In genomic region chr1:41516168-41516961, GRCh38 we compare ENCODE assay signal across 8 cellular contexts. TPM values are rescaled to one million over a fixed set of nuclear protein-coding genes. Genes with fewer than 3 reads are reported as not detected.
A peak's percentile ranks its signal among the peaks of the same experiment; 100 is the strongest.
DNase-seq lines count a peak whose midpoint lies in the region; ATAC-seq and TF ChIP-seq lines count a peak whose summit lies in the region.

No MANE protein-coding gene starts in this region.

- peak; percentile 93 for TF ChIP-seq CTCF in activated CD8-positive, alpha-beta T cell treated with anti-CD3 and anti-CD28 coated beads for 36 hours (IDR thresholded peaks at IDR 0.05)

- no peaks in the 10 kb centered on the region for H3K9me3 Mint-ChIP-seq in activated CD8-positive, alpha-beta T cell treated with anti-CD3 and anti-CD28 coated beads for 36 hours
- no peaks in the 10 kb centered on the region for H3K9me3 Mint-ChIP-seq in effector memory CD8-positive, alpha-beta T cell
- no peaks in the 10 kb centered on the region for H3K9me3 Mint-ChIP-seq in memory B cell

- DNase-seq in NCI-H524 (lab: John Stamatoyannopoulos, UW), result peak; percentile 35 to 83
- no peak for DNase-seq in NCI-H524 treated with DMSO at 0.1 percent for 48 hours (lab: John Stamatoyannopoulos, UW)
- peak; percentile 100 for DNase-seq in NCI-H748 (lab: John Stamatoyannopoulos, UW; ENCODE audit: unreplicated experiment)
- peak; percentile 74 for DNase-seq in activated CD8-positive, alpha-beta T cell treated with anti-CD3 and anti-CD28 coated beads for 36 hours
- peak; percentile 36 to 51 (median 50) for DNase-seq in effector memory CD8-positive, alpha-beta T cell
- DNase-seq in memory B cell (ENCODE audit: low spot score in 2 of 2), result peak; percentile 74 to 84
- DNase-seq in stimulated activated CD4-positive, alpha-beta T cell treated with anti-CD3 and anti-CD28 coated beads, TNF-alpha, amount 100 ng/mL, for 24 hours (ENCODE audit: low read depth in 3 of 3), result peak in 2 of 3 experiments; percentile 48 to 68

- H3K36me3 Mint-ChIP-seq in activated CD8-positive, alpha-beta T cell treated with anti-CD3 and anti-CD28 coated beads for 36 hours (ENCODE audit: low read depth), result peaks cover 35% of the 10 kb centered on the region
- peaks cover 3% of the 10 kb centered on the region for H3K36me3 Mint-ChIP-seq in effector memory CD8-positive, alpha-beta T cell (ENCODE audit: insufficient read depth)
- H3K36me3 Mint-ChIP-seq in memory B cell, result peaks cover 11% of the 10 kb centered on the region

- POLR2A ChIA-PET in activated CD8-positive, alpha-beta T cell treated with anti-CD3 and anti-CD28 coated beads for 36 hours (lab: Charles Lee), result interaction anchor here (1.6 kb wide), 1 partner anchor 9 kb away, joined by 5 read pairs; no protein-coding TSS in a partner anchor

- intact Hi-C loops in activated CD8-positive, alpha-beta T cell treated with anti-CD3 and anti-CD28 coated beads for 36 hours (cut with micrococcal nuclease), result no loop called here

- H3K4me1 Mint-ChIP-seq in activated CD8-positive, alpha-beta T cell treated with anti-CD3 and anti-CD28 coated beads for 36 hours (ENCODE audit: low read depth), result peaks cover 4% of the 10 kb centered on the region
- peaks cover 3 to 5% of the 10 kb centered on the region in 2 donors for H3K4me1 Mint-ChIP-seq in effector memory CD8-positive, alpha-beta T cell (ENCODE audit: low read depth in 2 of 2)
- peaks cover 19% of the 10 kb centered on the region for H3K4me1 Mint-ChIP-seq in memory B cell

- peak; percentile 80 for ATAC-seq in HG03342 (IDR thresholded peaks at IDR 0.05; ENCODE audit: unreplicated experiment)
- ATAC-seq in activated CD8-positive, alpha-beta T cell treated with anti-CD3 and anti-CD28 coated beads for 36 hours, result peak; percentile 85
- peak; percentile 89 for ATAC-seq in effector memory CD8-positive, alpha-beta T cell (replicated peaks)
- ATAC-seq in memory B cell (ENCODE audit: low read depth), result peak; percentile 93

- no peaks in the 10 kb centered on the region for H3K27me3 Mint-ChIP-seq in activated CD8-positive, alpha-beta T cell treated with anti-CD3 and anti-CD28 coated beads for 36 hours
- no peaks in the 10 kb centered on the region for H3K27me3 Mint-ChIP-seq in effector memory CD8-positive, alpha-beta T cell
- no peaks in the 10 kb centered on the region for H3K27me3 Mint-ChIP-seq in memory B cell

- no peak overlapping the region for H3K27ac Mint-ChIP-seq in activated CD8-positive, alpha-beta T cell treated with anti-CD3 and anti-CD28 coated beads for 36 hours
- H3K27ac Mint-ChIP-seq in effector memory CD8-positive, alpha-beta T cell, result no peak overlapping the region
- H3K27ac Mint-ChIP-seq in memory B cell, result no peak overlapping the region

- H3K4me3 Mint-ChIP-seq in activated CD8-positive, alpha-beta T cell treated with anti-CD3 and anti-CD28 coated beads for 36 hours, result no peak overlapping the region
- H3K4me3 Mint-ChIP-seq in effector memory CD8-positive, alpha-beta T cell, result peak overlapping the region in 1 of 2 donors; percentile 15
- peak overlapping the region; percentile 81 for H3K4me3 Mint-ChIP-seq in memory B cell

- CTCF ChIA-PET in activated CD8-positive, alpha-beta T cell treated with anti-CD3 and anti-CD28 coated beads for 36 hours (lab: Charles Lee), result interaction anchor here (0.6 to 2.6 kb wide), 30 partner anchors 8 to 659 kb away, joined by 3 to 11 read pairs (median 4); no protein-coding TSS in a partner anchor

RNA-seq across cellular contexts. Expression of gene EDN2, which starts 31.9 kb away (rescaled TPM):
- not detected for total RNA-seq in activated CD8-positive, alpha-beta T cell treated with anti-CD3 and anti-CD28 coated beads for 36 hours
